Comparison of ENCODE assay signal across 1 cellular context in genomic region chr3:177287231-177287630, GRCh38.
TF ChIP-seq lines count a peak whose summit lies in the region.

No MANE protein-coding gene starts in this region.

TF ChIP-seq in HCT116, 20 proteins besides CTCF, POLR2A, EP300 and RAD21 (continued from another document):
- TF ChIP-seq ZFX (IDR thresholded peaks at IDR 0.05) = no peak
- no peak for TF ChIP-seq JUND (IDR thresholded peaks at IDR 0.05)
